ENCODE assay signal across 1 cellular context in genomic region chr7:12686234-12686893, GRCh38.
A peak's percentile ranks its signal among the peaks of the same experiment; 100 is the strongest.
TF ChIP-seq lines count a peak whose summit lies in the region.

No MANE protein-coding gene starts in this region.

TF ChIP-seq in K562, 482 proteins besides CTCF, POLR2A, EP300 and RAD21 (continued from another document and continues in another):
- TF ChIP-seq KDM5B (IDR thresholded peaks at IDR 0.05; ENCODE audit: insufficient replicate concordance, low read depth, low read length) (peak; percentile 20), STAT5A (IDR thresholded peaks at IDR 0.05; ENCODE audit: borderline replicate concordance, low read length) (no peak), CXXC5 (CRISPR knock-in tag; IDR thresholded peaks at IDR 0.05) (peak; percentile 91), TAF1 (IDR thresholded peaks at IDR 0.05; ENCODE audit: control insufficient read depth, extremely low read depth, insufficient read depth, low read length, severe bottlenecking) (peak; percentile 63), NFIC (IDR thresholded peaks at IDR 0.05) (peak; percentile 68), MYBL2 (IDR thresholded peaks at IDR 0.05; ENCODE audit: low read depth) (peak; percentile 94), MYBL2 (CRISPR knock-in tag; IDR thresholded peaks at IDR 0.05; ENCODE audit: borderline replicate concordance) (no peak; the same call in 1 of the 2 replicates), MLLT1 (IDR thresholded peaks at IDR 0.05) (peak in 1 of 2 experiments; percentile 93; a peak in 2 of 4 replicates), BACH1 (tag; IDR thresholded peaks at IDR 0.05) (peak; percentile 40; the same call in 1 of the 2 replicates), SP1 (CRISPR knock-in tag; IDR thresholded peaks at IDR 0.05) (peak; percentile 86), BDP1 (IDR thresholded peaks at IDR 0.05; ENCODE audit: insufficient read depth, insufficient read length) (no peak), MITF (IDR thresholded peaks at IDR 0.05) (peak; percentile 76), ETV1 (tag; conservative IDR thresholded peaks at IDR 0.05; ENCODE audit: low read depth) (peak; percentile 95), HMGXB4 (CRISPR knock-in tag; IDR thresholded peaks at IDR 0.05) (peak; percentile 60; the same call in 1 of the 2 replicates), NR2C1 (IDR thresholded peaks at IDR 0.05) (peak; percentile 87), NR2C1 (tag; IDR thresholded peaks at IDR 0.05) (peak; percentile 86), MEIS2 (IDR thresholded peaks at IDR 0.05; ENCODE audit: partially characterized antibody) (peak; percentile 10), ATF3 (IDR thresholded peaks at IDR 0.05) (peak; percentile 77), ATF3 (CRISPR knock-in tag; conservative IDR thresholded peaks at IDR 0.05) (no peak), MBD2 (IDR thresholded peaks at IDR 0.05; ENCODE audit: borderline replicate concordance, low read depth) (peak; percentile 18; the same call in 1 of the 2 replicates), ZHX1 (conservative IDR thresholded peaks at IDR 0.05; ENCODE audit: low read length) (peak; percentile 46; the same call in 1 of the 2 replicates), ZNF79 (CRISPR knock-in tag; IDR thresholded peaks at IDR 0.05; ENCODE audit: low read depth) (no peak), RCOR1 (IDR thresholded peaks at IDR 0.05; ENCODE audit: borderline replicate concordance in 1 of 2, low read depth in 2 of 2, low read length in 2 of 2) (peak in 1 of 2 experiments; percentile 73; a peak in 2 of 4 replicates), SOX6 (IDR thresholded peaks at IDR 0.05) (peak; percentile 62), GABPA (tag; conservative IDR thresholded peaks at IDR 0.05; ENCODE audit: low read depth) (peak; percentile 85), ZBTB33 (CRISPR knock-in tag; IDR thresholded peaks at IDR 0.05) (peak; percentile 99), BRD9 (IDR thresholded peaks at IDR 0.05; ENCODE audit: low read depth, partially characterized antibody) (peak; percentile 33), RBM34 (IDR thresholded peaks at IDR 0.05; ENCODE audit: borderline replicate concordance, insufficient read depth, low read length) (no peak), ETS1 (conservative IDR thresholded peaks at IDR 0.05; ENCODE audit: control insufficient read depth, low read depth, low read length) (peak; percentile 69; the same call in 1 of the 2 replicates), TEAD2 (tag; IDR thresholded peaks at IDR 0.05) (no peak), USF1 (CRISPR knock-in tag; IDR thresholded peaks at IDR 0.05) (peak; percentile 93), U2AF2 (optimal IDR thresholded peaks at IDR 0.05; ENCODE audit: low read depth, low read length) (no peak), ZBTB7A (IDR thresholded peaks at IDR 0.05; ENCODE audit: borderline replicate concordance, control insufficient read depth, low read depth, low read length) (no peak), ZNF785 (CRISPR knock-in tag; IDR thresholded peaks at IDR 0.05) (no peak), CREB3 (tag; conservative IDR thresholded peaks at IDR 0.05; ENCODE audit: low read depth) (peak; percentile 88; the same call in 1 of the 2 replicates), ZNF274 (IDR thresholded peaks at IDR 0.05; ENCODE audit: borderline replicate concordance, low read depth, low read length) (no peak), CREB3L1 (IDR thresholded peaks at IDR 0.05; ENCODE audit: borderline replicate concordance, low read depth) (peak; percentile 94), POLR2G (IDR thresholded peaks at IDR 0.05; ENCODE audit: low read depth, low read length) (no peak), ELF4 (CRISPR knock-in tag; IDR thresholded peaks at IDR 0.05) (0 out of 2 replicates have a peak, but pooled peaks have one; percentile 46), E2F3 (CRISPR knock-in tag; IDR thresholded peaks at IDR 0.05) (no peak), SP2 (IDR thresholded peaks at IDR 0.05; ENCODE audit: extremely low read depth, low read depth, low read length, poor library complexity, severe bottlenecking) (no peak), PKNOX1 (IDR thresholded peaks at IDR 0.05) (peak; percentile 21; the same call in 1 of the 2 replicates), ZNF583 (CRISPR knock-in tag; IDR thresholded peaks at IDR 0.05) (0 out of 2 replicates have a peak, but pooled peaks have one; percentile 22), L3MBTL2 (IDR thresholded peaks at IDR 0.05) (peak; percentile 93), PREB (CRISPR knock-in tag; IDR thresholded peaks at IDR 0.05) (0 out of 2 replicates have a peak, but pooled peaks have one; percentile 85), NR3C1 (CRISPR knock-in tag; IDR thresholded peaks at IDR 0.05) (no peak), CREM (IDR thresholded peaks at IDR 0.05; ENCODE audit: low read depth) (peak; percentile 95)
